ENCODE assay signal across 8 cellular contexts in the genomic region with DNA sequence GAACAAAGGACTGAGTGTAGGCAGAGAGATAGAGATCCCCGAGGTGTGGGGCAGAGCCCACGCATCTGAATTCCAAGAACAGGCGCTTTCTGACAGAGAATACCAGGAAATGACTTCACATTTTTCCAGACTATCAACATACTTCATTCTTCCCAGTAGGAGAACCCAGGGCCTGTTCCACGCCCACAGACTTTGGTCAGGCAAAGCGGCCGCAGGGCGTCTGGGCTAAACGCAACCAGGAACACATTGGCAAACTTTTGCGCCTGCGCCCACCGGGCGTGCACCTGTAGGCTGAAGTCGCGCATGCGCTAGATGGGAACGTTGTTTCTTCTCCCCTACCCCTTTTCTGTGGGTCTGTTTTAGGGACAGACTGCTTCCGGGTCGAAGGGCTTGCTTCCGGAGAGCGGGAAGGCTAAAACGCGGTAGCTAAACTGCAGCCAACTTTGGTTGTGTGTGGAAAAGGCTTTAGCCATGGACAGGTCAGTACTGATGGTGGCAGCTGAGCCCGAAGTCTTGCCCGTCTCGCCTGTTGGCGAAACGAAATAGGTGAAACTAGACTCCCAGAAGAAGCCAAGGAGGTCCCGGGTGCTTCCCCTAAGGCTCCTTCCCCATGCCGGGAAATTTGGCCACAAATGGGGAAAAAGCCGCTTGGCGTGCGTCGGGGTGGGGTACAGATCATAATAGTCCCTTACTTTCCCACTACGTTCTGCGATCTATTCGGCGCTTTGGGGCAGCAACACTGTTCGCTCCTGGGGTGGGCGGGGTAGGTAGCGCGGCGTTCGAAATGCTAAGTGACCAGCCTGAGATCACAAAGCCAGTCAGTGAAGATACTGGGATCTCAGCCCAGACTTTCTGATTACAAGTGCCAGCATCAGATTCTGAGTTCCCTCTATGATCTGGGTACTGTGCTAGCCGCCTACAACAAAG. TPM values are rescaled to one million over a fixed set of nuclear protein-coding genes. Genes with fewer than 3 reads are reported as not detected.
A peak's percentile ranks its signal among the peaks of the same experiment; 100 is the strongest.
DNase-seq lines count a peak whose midpoint lies in the region; ATAC-seq, FAIRE-seq and TF ChIP-seq lines count a peak whose summit lies in the region.

A gene (plus strand): TSS at position 384 of the 927 bp plus-strand sequence. CDS start 88 bp downstream, at position 472.

- no peaks in the 10 kb centered on the region for H3K27me3 ChIP-seq in esophagus squamous epithelium

- intact Hi-C loops in esophagus squamous epithelium (cut with DNase I) = loop anchor here (10.0 kb wide), 1 partner anchor 72 kb away; a partner anchor contains a TSS

- peak within 1 kb of the TSS; percentile 74 to 95 (median 86) for H3K4me3 ChIP-seq in esophagus squamous epithelium

- peak; percentile 64 for DNase-seq in DMS79 (lab: John Stamatoyannopoulos, UW)
- DNase-seq in RCC 7860 (ENCODE audit: low spot score) = peak; percentile 98
- DNase-seq in activated T-helper 1 cell treated with Interleukin-2 at 50 U/mL for 16 hours (ENCODE audit: low read depth) = peak; percentile 93
- DNase-seq in esophagus squamous epithelium (lab: John Stamatoyannopoulos, UW) = peak; percentile 87
- peak; percentile 99 for DNase-seq in myocyte (ENCODE audit: low read depth)
- peak; percentile 90 to 97 for DNase-seq in stimulated activated CD8-positive, alpha-beta memory T cell treated with anti-CD3 and anti-CD28 coated beads, Interleukin-7, amount 100 ng/mL, for 48 hours (ENCODE audit: extremely low read depth in 1 of 2, low read depth in 1 of 2)

- H3K9me3 ChIP-seq in KOPT-K1 (ENCODE audit: insufficient read depth, low read length, poor library complexity, severe bottlenecking) = no peaks in the 10 kb centered on the region
- H3K9me3 ChIP-seq in esophagus squamous epithelium = no peaks in the 10 kb centered on the region

- H3K27ac ChIP-seq in KOPT-K1 (ENCODE audit: low read depth, low read length, poor library complexity, severe bottlenecking) (peak within 1 kb of the TSS; percentile 80), esophagus squamous epithelium (peak within 1 kb of the TSS; percentile 78 to 89 (median 81))

- ATAC-seq in GM21786 (IDR thresholded peaks at IDR 0.05; ENCODE audit: unreplicated experiment) = peak; percentile 97

- peaks cover 34% of the 10 kb centered on the region for H3K36me3 ChIP-seq in KOPT-K1 (ENCODE audit: insufficient read depth, low read length)
- H3K36me3 ChIP-seq in esophagus squamous epithelium = peaks cover 0 to 24% (median 5%) of the 10 kb centered on the region in 3 donors

- FAIRE-seq in RCC 7860 (lab: Jason Lieb, UNC) = peak; percentile 82

- H3K4me1 ChIP-seq in esophagus squamous epithelium = peaks cover 5 to 27% (median 6%) of the 10 kb centered on the region in 3 donors

- 0 to 1% methylated on average over 21 to 27 of the region's 44 CpGs for WGBS in esophagus squamous epithelium, 2 donors

- TF ChIP-seq CTCF in esophagus squamous epithelium (IDR thresholded peaks at IDR 0.05) = peak in 3 of 6 experiments; percentile 32 to 46 (median 34)

- peak in 1 of 4 donors; percentile 48 for TF ChIP-seq POLR2A in esophagus squamous epithelium (IDR thresholded peaks at IDR 0.05)

RNA-seq across cellular contexts. Expression of the gene that starts here (rescaled TPM):
- 10 to 100 TPM; 14.2 to 48.4 (median 36.2) TPM for total RNA-seq in esophagus squamous epithelium
- total RNA-seq in myocyte = 43.8 and 45.4 TPM in 2 replicates
- polyA plus RNA-seq in myocyte (2012) = 13.8 TPM

Comparison
In these comparisons a context has a peak if more than half of its experiments do, and no peak if none do; other contexts are left out.
1. Peak in every context shown above with its lines: DNase-seq, ATAC-seq, H3K4me3 ChIP-seq and H3K27ac ChIP-seq.